Comparison of ENCODE assay signal across 8 cellular contexts in the genomic region with DNA sequence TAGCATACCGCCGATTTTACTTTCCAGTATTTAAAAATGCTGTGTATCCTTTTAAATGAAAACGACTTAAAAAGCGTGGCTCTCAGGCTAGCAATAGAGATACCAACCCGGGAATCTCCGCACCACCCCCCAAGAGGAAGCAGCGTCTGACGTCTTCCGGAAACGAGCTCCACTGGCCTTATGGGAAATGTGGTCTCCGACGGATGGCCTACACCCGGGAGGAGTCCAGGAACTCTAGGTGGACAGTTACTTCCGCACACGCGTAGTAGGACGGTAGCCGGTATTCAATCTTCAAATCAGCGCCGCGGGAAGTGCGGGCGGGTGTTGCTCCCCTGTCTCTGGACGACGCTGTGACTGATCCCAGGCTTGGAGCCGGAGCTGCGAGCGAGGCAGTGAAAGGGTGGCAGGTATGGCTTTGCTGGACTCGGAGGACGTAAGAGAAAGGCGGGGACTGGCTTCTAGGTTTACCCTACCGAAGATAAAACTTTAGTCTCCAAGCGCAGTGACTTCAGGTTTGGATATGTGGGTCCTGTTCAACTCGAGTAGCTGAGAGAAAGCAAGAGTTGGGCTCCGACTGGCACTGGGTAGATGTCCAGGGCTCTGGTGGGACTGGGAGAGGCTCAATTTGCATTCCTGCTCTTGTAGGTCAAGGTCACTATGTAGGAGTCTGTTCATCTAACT. TPM values are rescaled to one million over a fixed set of nuclear protein-coding genes. Genes with fewer than 3 reads are reported as not detected.
DNase-seq lines count a peak whose midpoint lies in the region; ATAC-seq and TF ChIP-seq lines count a peak whose summit lies in the region.

A gene (plus strand): TSS at position 257 of the 681 bp plus-strand sequence. CDS start 1,530 bp downstream, outside the sequence.

- H4K20me1 ChIP-seq in MM.1S (ENCODE audit: insufficient read depth, low read length) = no peaks in the 10 kb centered on the region

- no peaks in the 10 kb centered on the region for H3K79me2 ChIP-seq in MM.1S (ENCODE audit: low read length)

- peak; percentile 97 for ATAC-seq in foreskin keratinocyte

- peak; percentile 98 for DNase-seq in G401 (ENCODE audit: low spot score)
- peak; percentile 92 to 95 for DNase-seq in HAP-1 (ENCODE audit: low spot score in 2 of 2)
- peak; percentile 98 for DNase-seq in MM.1S
- DNase-seq in SHP77 treated with DMSO at 0.1 percent for 48 hours (lab: John Stamatoyannopoulos, UW) = peak; percentile 93
- DNase-seq in activated gamma-delta T cell treated with Interleukin-2 at 50 U/mL for 16 hours = peak; percentile 82
- DNase-seq in foreskin keratinocyte = peak; percentile 90 to 95
- DNase-seq in stromal cell of bone marrow (ENCODE audit: low read depth) = peak; percentile 91

- H3K4me2 ChIP-seq in MM.1S (ENCODE audit: low read depth, low read length) = peak within 1 kb of the TSS; percentile 90

- H3K27me3 ChIP-seq in HAP-1 (ENCODE audit: low read depth) (no peaks in the 10 kb centered on the region), MM.1S (replicated peaks; ENCODE audit: insufficient read depth, low read length) (no peaks in the 10 kb centered on the region), foreskin keratinocyte (no peaks in the 10 kb centered on the region), neuron (ENCODE audit: insufficient read depth, low read length) (no peaks in the 10 kb centered on the region)

- H3K27ac ChIP-seq in MM.1S (ENCODE audit: low read length) (peak within 1 kb of the TSS; percentile 37; the same call in 1 of the 2 replicates), foreskin keratinocyte (peak within 1 kb of the TSS; percentile 65)

- H3K4me1 ChIP-seq in HAP-1 = no peaks in the 10 kb centered on the region; the same call in 1 of the 2 replicates
- peaks cover 3% of the 10 kb centered on the region; the same call in 1 of the 2 replicates for H3K4me1 ChIP-seq in MM.1S (ENCODE audit: low read length)
- H3K4me1 ChIP-seq in foreskin keratinocyte = no peaks in the 10 kb centered on the region
- H3K4me1 ChIP-seq in neuron (ENCODE audit: insufficient read depth, low read length) = peaks cover 3% of the 10 kb centered on the region

- H3K9me2 ChIP-seq in MM.1S (replicated peaks; ENCODE audit: insufficient read depth, low read length) = no peaks in the 10 kb centered on the region

- TF ChIP-seq CTCF in MM.1S (IDR thresholded peaks at IDR 0.05; ENCODE audit: low read length) (no peak), foreskin keratinocyte (conservative IDR thresholded peaks at IDR 0.05) (no peak)

- H3K4me3 ChIP-seq in HAP-1 (peak within 1 kb of the TSS; percentile 52), MM.1S (ENCODE audit: low read length) (peak within 1 kb of the TSS; percentile 71), neuron (ENCODE audit: low read length) (peak within 1 kb of the TSS; percentile 66)

- no peaks in the 10 kb centered on the region for H3K9me3 ChIP-seq in HAP-1
- H3K9me3 ChIP-seq in MM.1S (replicated peaks; ENCODE audit: insufficient read depth, low read length) = no peaks in the 10 kb centered on the region
- H3K9me3 ChIP-seq in neuron (ENCODE audit: low read length) = no peaks in the 10 kb centered on the region

- H3K36me3 ChIP-seq in HAP-1 (replicated peaks) = peaks cover 8% of the 10 kb centered on the region; the same call in 1 of the 2 replicates
- no peaks in the 10 kb centered on the region for H3K36me3 ChIP-seq in MM.1S (replicated peaks; ENCODE audit: insufficient read depth, low read length)
- peaks cover 3% of the 10 kb centered on the region for H3K36me3 ChIP-seq in neuron (ENCODE audit: insufficient read depth, low read length)

- in situ Hi-C loops in G401 (cut with HindIII; ENCODE audit: low sequenced_read_pairs) = loop anchor here (10.0 kb wide), 1 partner anchor 153 kb away; no protein-coding TSS in a partner anchor
- in situ Hi-C loops in HAP-1 (cut with MboI; ENCODE audit: low sequenced_read_pairs) = no loop called here

- H3K9ac ChIP-seq in MM.1S (ENCODE audit: low read length) = peak within 1 kb of the TSS; percentile 54; the same call in 1 of the 2 replicates

- 0 out of 2 replicates have a peak, but pooled peaks cover 5% of the 10 kb centered on the region for H3F3A ChIP-seq in MM.1S (ENCODE audit: insufficient read depth, low read length)

- peak within 1 kb of the TSS; percentile 97 for H2AFZ ChIP-seq in MM.1S (ENCODE audit: low read length)
- H2AFZ ChIP-seq in neuron (ENCODE audit: low read depth, low read length) = peak within 1 kb of the TSS; percentile 70

RNA-seq across cellular contexts. Expression of the gene that starts here (rescaled TPM):
- 14.1 and 15.9 TPM in 2 replicates for total RNA-seq in G401 (2014; rRNA removed; shearing (Covaris generic))
- 3.9 and 4.4 TPM in 2 replicates for total RNA-seq in foreskin keratinocyte
- polyA plus RNA-seq in foreskin keratinocyte = 1.3 and 2.3 TPM in 2 replicates

Comparison
In these comparisons a context has a peak if more than half of its experiments do, and no peak if none do; other contexts are left out.
1. Peak in every context shown above with its lines: DNase-seq, ATAC-seq, H3K4me3 ChIP-seq and H3K27ac ChIP-seq.